Comparison of ENCODE assay signal across 28 cellular contexts in the genomic region with DNA sequence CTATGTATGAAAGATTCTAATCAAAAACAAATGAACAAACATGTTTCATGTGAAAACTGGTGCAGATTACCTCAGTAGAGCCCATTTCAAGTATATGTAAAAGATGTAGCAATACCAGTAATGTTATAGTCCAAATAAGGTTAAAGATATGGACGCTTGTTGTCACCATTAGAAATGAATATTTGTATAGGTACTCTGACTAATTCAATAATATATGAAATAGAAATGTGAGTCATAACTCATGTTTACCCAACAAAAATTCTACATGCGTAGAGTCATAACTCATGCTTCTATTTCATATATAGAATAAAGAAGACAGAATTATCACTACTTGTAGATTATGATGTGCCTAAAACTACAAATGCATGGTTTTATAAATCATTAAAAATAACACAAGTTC.
"Had no signal": no experiment of that assay in that cellular context is flagged by ENCODE, and none has a peak within 500 bp of the region (broad histone marks: within the 10 kb centered on the region; RNA-seq: fewer than 3 reads in every experiment).

No MANE protein-coding gene starts in this region.

- H3K4me1 ChIP-seq: SJCRH30 had no signal

- H3K4me3 ChIP-seq: SJCRH30, SK-N-MC had no signal

- H3K36me3 ChIP-seq: brain microvascular endothelial cell, SJCRH30, WERI-Rb-1 had no signal

- H3K27me3 Mint-ChIP-seq: activated CD4-positive, alpha-beta T cell treated with anti-CD3 and anti-CD28 coated beads, Interleukin-2, amount 10 ng/mL, durations not matched to agents 24 days and 14 days; activated CD8-positive, alpha-beta T cell treated with anti-CD3 and anti-CD28 coated beads for 36 hours; activated naive CD8-positive, alpha-beta T cell treated with anti-CD3 and anti-CD28 coated beads for 36 hours; activated T-helper 17 cell treated with anti-CD3 and anti-CD28 coated beads, Interleukin-2, amount 50 U/mL, for 72 hours had no signal

- H3K9ac ChIP-seq: KMS-11 had no signal

- H3K4me2 ChIP-seq: KMS-11 had no signal

- DNase-seq: activated CD4-positive, alpha-beta T cell treated with anti-CD3 and anti-CD28 coated beads, Interleukin-2, amount 10 ng/mL, durations not matched to agents 24 days and 14 days; activated CD4-positive, alpha-beta T cell treated with anti-CD3 and anti-CD28 coated beads, Interleukin-2, amount 50 U/mL, for 4 hours; activated CD8-positive, alpha-beta T cell treated with anti-CD3 and anti-CD28 coated beads for 36 hours; activated effector memory CD4-positive, alpha-beta T cell treated with anti-CD3 and anti-CD28 coated beads, Interleukin-2, amount 50 U/mL, for 16 hours; activated naive CD4-positive, alpha-beta T cell; activated naive CD4-positive, alpha-beta T cell treated with anti-CD3 and anti-CD28 coated beads, Interleukin-2, amount 50 U/mL, for 16 hours; activated naive CD8-positive, alpha-beta T cell treated with anti-CD3 and anti-CD28 coated beads for 36 hours; activated T-cell treated with anti-CD3 and anti-CD28 coated beads, Interleukin-2, amount 50 U/mL, for 1 hour; activated T-cell treated with anti-CD3 and anti-CD28 coated beads, Interleukin-2, amount 50 U/mL, for 72 hours; amniotic stem cell; aorta; brain microvascular endothelial cell; NCI-H1105; NCI-H1417 treated with DMSO at 0.1 percent for 48 hours; NCI-H187 treated with DMSO at 0.1 percent for 48 hours; NCI-H2081; NCI-H2171 treated with DMSO at 0.1 percent for 48 hours; NCI-H226; NCI-H446 treated with DMSO at 0.1 percent for 48 hours; NCI-H524; SHP77; SJCRH30; T1000; WERI-Rb-1 had no signal

- H3K4me1 Mint-ChIP-seq: activated CD4-positive, alpha-beta T cell treated with anti-CD3 and anti-CD28 coated beads, Interleukin-2, amount 10 ng/mL, durations not matched to agents 24 days and 14 days; activated naive CD8-positive, alpha-beta T cell treated with anti-CD3 and anti-CD28 coated beads for 36 hours; activated T-helper 17 cell treated with anti-CD3 and anti-CD28 coated beads, Interleukin-2, amount 50 U/mL, for 72 hours had no signal

- FAIRE-seq: RCC 7860 had no signal

- H3K27ac Mint-ChIP-seq: activated CD4-positive, alpha-beta T cell treated with anti-CD3 and anti-CD28 coated beads, Interleukin-2, amount 10 ng/mL, durations not matched to agents 24 days and 14 days; activated CD8-positive, alpha-beta T cell treated with anti-CD3 and anti-CD28 coated beads for 36 hours; activated naive CD8-positive, alpha-beta T cell treated with anti-CD3 and anti-CD28 coated beads for 36 hours; activated T-cell treated with anti-CD3 and anti-CD28 coated beads, Interleukin-2, amount 50 U/mL, for 72 hours; activated T-helper 17 cell treated with anti-CD3 and anti-CD28 coated beads, Interleukin-2, amount 50 U/mL, for 72 hours had no signal

- ATAC-seq: activated CD8-positive, alpha-beta T cell treated with anti-CD3 and anti-CD28 coated beads for 36 hours; activated T-cell treated with anti-CD3 and anti-CD28 coated beads, Interleukin-2, amount 50 U/mL, for 72 hours; activated T-helper 17 cell treated with anti-CD3 and anti-CD28 coated beads, Interleukin-2, amount 50 U/mL, for 72 hours had no signal

- H3K27me3 ChIP-seq: brain microvascular endothelial cell, SJCRH30 had no signal

- H3K4me3 Mint-ChIP-seq: activated CD4-positive, alpha-beta T cell treated with anti-CD3 and anti-CD28 coated beads, Interleukin-2, amount 10 ng/mL, durations not matched to agents 24 days and 14 days; activated CD8-positive, alpha-beta T cell treated with anti-CD3 and anti-CD28 coated beads for 36 hours; activated naive CD8-positive, alpha-beta T cell treated with anti-CD3 and anti-CD28 coated beads for 36 hours; activated T-cell treated with anti-CD3 and anti-CD28 coated beads, Interleukin-2, amount 50 U/mL, for 72 hours; activated T-helper 17 cell treated with anti-CD3 and anti-CD28 coated beads, Interleukin-2, amount 50 U/mL, for 72 hours had no signal

- H3K36me3 Mint-ChIP-seq: activated naive CD8-positive, alpha-beta T cell treated with anti-CD3 and anti-CD28 coated beads for 36 hours had no signal

- H3K27ac ChIP-seq: brain microvascular endothelial cell, KMS-11, SJCRH30, SK-N-MC, WERI-Rb-1 had no signal

- H3K9me3 ChIP-seq: SJCRH30 had no signal

- H3K9me3 Mint-ChIP-seq: activated CD4-positive, alpha-beta T cell treated with anti-CD3 and anti-CD28 coated beads, Interleukin-2, amount 10 ng/mL, durations not matched to agents 24 days and 14 days; activated CD8-positive, alpha-beta T cell treated with anti-CD3 and anti-CD28 coated beads for 36 hours; activated naive CD8-positive, alpha-beta T cell treated with anti-CD3 and anti-CD28 coated beads for 36 hours; activated T-helper 17 cell treated with anti-CD3 and anti-CD28 coated beads, Interleukin-2, amount 50 U/mL, for 72 hours had no signal
